Comparison of ENCODE assay signal across 29 cellular contexts in the genomic region with DNA sequence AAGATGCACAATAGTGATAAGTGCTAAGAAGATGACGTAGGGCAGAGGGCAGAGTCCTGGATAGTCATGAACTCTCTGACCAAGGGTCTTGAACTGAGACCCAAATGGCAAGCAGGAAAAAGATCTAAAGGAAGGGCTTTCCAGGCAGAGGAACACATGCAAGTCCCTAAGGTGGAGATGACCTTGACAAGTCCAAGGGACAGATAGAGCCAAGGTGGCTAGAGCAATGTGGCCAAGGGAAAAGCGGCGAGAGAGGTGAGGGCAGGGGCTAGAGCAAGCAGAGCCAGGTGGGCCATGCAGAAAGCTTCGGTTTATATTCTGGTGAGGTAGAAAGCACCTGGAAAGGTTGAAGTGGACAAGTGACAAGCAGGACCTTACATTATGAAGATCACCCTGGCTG.
"Had no signal": no experiment of that assay in that cellular context is flagged by ENCODE, and none has a peak within 500 bp of the region (broad histone marks: within the 10 kb centered on the region; RNA-seq: fewer than 3 reads in every experiment).

No MANE protein-coding gene starts in this region.

- H3K27me3 Mint-ChIP-seq: stimulated activated memory B cell treated with anti-CD40 and anti-IgM and Interleukin-4, amounts not matched to agents 10 μg/mL and 1 μg/mL and 100 μg/mL, for 72 hours; stimulated activated naive B cell treated with anti-CD40 and anti-IgM and Interleukin-4, amounts not matched to agents 10 μg/mL and 1 μg/mL and 100 μg/mL, for 72 hours; stimulated activated naive CD8-positive, alpha-beta T cell treated with anti-CD3 and anti-CD28 coated beads, Interleukin-15, amount 100 ng/mL, for 72 hours; stimulated activated naive CD8-positive, alpha-beta T cell treated with anti-CD3 and anti-CD28 coated beads, Interleukin-15, Interleukin-2, amounts not matched to agents 100 ng/mL and 50 ng/mL, for 24 hours had no signal

- H3K4me3 Mint-ChIP-seq: stimulated activated effector memory CD8-positive, alpha-beta T cell treated with anti-CD3 and anti-CD28 coated beads, Interleukin-12 subunit alpha, Interleukin-12 subunit beta, amount 100 ng/mL, for 72 hours; stimulated activated memory B cell treated with anti-CD40 and anti-IgM and Interleukin-4, amounts not matched to agents 10 μg/mL and 1 μg/mL and 100 μg/mL, for 72 hours; stimulated activated naive B cell treated with anti-CD40 and anti-IgM and Interleukin-4, amounts not matched to agents 10 μg/mL and 1 μg/mL and 100 μg/mL, for 72 hours; stimulated activated naive CD8-positive, alpha-beta T cell treated with anti-CD3 and anti-CD28 coated beads, Interleukin-15, amount 100 ng/mL, for 72 hours; stimulated activated naive CD8-positive, alpha-beta T cell treated with anti-CD3 and anti-CD28 coated beads, Interleukin-15, Interleukin-2, amounts not matched to agents 100 ng/mL and 50 ng/mL, for 24 hours; type B pancreatic cell had no signal

- H3K27me3 ChIP-seq: stomach, suprapubic skin, testis, thyroid gland, tibial artery, tibial nerve, transverse colon, upper lobe of left lung, upper lobe of right lung, uterus, vagina had no signal

- H3K4me1 ChIP-seq: stomach, suprapubic skin, testis, thyroid gland, tibial artery, tibial nerve, transverse colon, upper lobe of left lung, upper lobe of right lung, uterus, vagina had no signal

- H3K36me3 ChIP-seq: suprapubic skin, thoracic aorta, thyroid gland, tibial artery, transverse colon, upper lobe of left lung, upper lobe of right lung, uterus, vagina had no signal

- ATAC-seq: stimulated activated effector memory CD8-positive, alpha-beta T cell treated with anti-CD3 and anti-CD28 coated beads, Interleukin-12 subunit alpha, Interleukin-12 subunit beta, amount 100 ng/mL, for 72 hours; stimulated activated memory B cell treated with anti-CD40 and anti-IgM and Interleukin-4, amounts not matched to agents 10 μg/mL and 1 μg/mL and 100 μg/mL, for 72 hours; stimulated activated naive B cell treated with anti-CD40 and anti-IgM and Interleukin-4, amounts not matched to agents 10 μg/mL and 1 μg/mL and 100 μg/mL, for 72 hours; stimulated activated naive CD8-positive, alpha-beta T cell treated with anti-CD3 and anti-CD28 coated beads, Interleukin-15, amount 100 ng/mL, for 72 hours; stimulated activated naive CD8-positive, alpha-beta T cell treated with anti-CD3 and anti-CD28 coated beads, Interleukin-15, Interleukin-2, amounts not matched to agents 100 U/mL and 50 U/mL, for 24 hours; upper lobe of right lung had no signal

- H3K36me3 Mint-ChIP-seq: stimulated activated effector memory CD8-positive, alpha-beta T cell treated with anti-CD3 and anti-CD28 coated beads, Interleukin-12 subunit alpha, Interleukin-12 subunit beta, amount 100 ng/mL, for 72 hours; type B pancreatic cell had no signal

- H3K27ac ChIP-seq: stomach, suprapubic skin, testis, thoracic aorta, thyroid gland, tibial artery, tibial nerve, transverse colon, upper lobe of left lung, upper lobe of right lung, uterus, vagina had no signal

- H3K4me1 Mint-ChIP-seq: stimulated activated effector memory CD8-positive, alpha-beta T cell treated with anti-CD3 and anti-CD28 coated beads, Interleukin-12 subunit alpha, Interleukin-12 subunit beta, amount 100 ng/mL, for 72 hours; stimulated activated memory B cell treated with anti-CD40 and anti-IgM and Interleukin-4, amounts not matched to agents 10 μg/mL and 1 μg/mL and 100 μg/mL, for 72 hours; stimulated activated naive CD8-positive, alpha-beta T cell treated with anti-CD3 and anti-CD28 coated beads, Interleukin-15, amount 100 ng/mL, for 72 hours had no signal

- H3K9me3 Mint-ChIP-seq: stimulated activated naive CD8-positive, alpha-beta T cell treated with anti-CD3 and anti-CD28 coated beads, Interleukin-15, amount 100 ng/mL, for 72 hours; type B pancreatic cell had no signal

- DNase-seq: stimulated activated CD4-positive, alpha-beta T cell treated with anti-CD3 and anti-CD28 coated beads, Interleukin-2, amount 100 ng/mL, for 48 hours; stimulated activated CD4-positive, alpha-beta T cell treated with anti-CD3 and anti-CD28 coated beads, Interleukin-4, amount 100 ng/mL, for 1 hour; stimulated activated CD4-positive, alpha-beta T cell treated with anti-CD3 and anti-CD28 coated beads, Interleukin-4, amount 100 ng/mL, for 24 hours; stimulated activated CD4-positive, alpha-beta T cell treated with anti-CD3 and anti-CD28 coated beads, Interleukin-4, amount 100 ng/mL, for 4 hours; stimulated activated CD8-positive, alpha-beta memory T cell treated with anti-CD3 and anti-CD28 coated beads, Interleukin-4, amount 100 ng/mL, for 48 hours; stimulated activated naive B cell treated with anti-CD40 and anti-IgM and Interleukin-4, amounts not matched to agents 10 μg/mL and 1 μg/mL and 100 μg/mL, for 72 hours; stimulated activated naive CD4-positive, alpha-beta T cell; stimulated activated naive CD4-positive, alpha-beta T cell treated with Interleukin-2 at 50 U/mL for 16 hours; stimulated activated naive CD8-positive, alpha-beta T cell treated with anti-CD3 and anti-CD28 coated beads, Interleukin-15, amount 100 ng/mL, for 72 hours; stimulated activated naive CD8-positive, alpha-beta T cell treated with anti-CD3 and anti-CD28 coated beads, Interleukin-15, Interleukin-2, amounts not matched to agents 100 U/mL and 50 U/mL, for 24 hours; stomach; substantia nigra; testis; thyroid gland; tibial artery; transverse colon; trophoblast cell; upper lobe of left lung; upper lobe of right lung; uterus had no signal

- FAIRE-seq: urothelium cell line had no signal

- H3K27ac Mint-ChIP-seq: stimulated activated effector memory CD8-positive, alpha-beta T cell treated with anti-CD3 and anti-CD28 coated beads, Interleukin-12 subunit alpha, Interleukin-12 subunit beta, amount 100 ng/mL, for 72 hours; stimulated activated memory B cell treated with anti-CD40 and anti-IgM and Interleukin-4, amounts not matched to agents 10 μg/mL and 1 μg/mL and 100 μg/mL, for 72 hours; stimulated activated naive B cell treated with anti-CD40 and anti-IgM and Interleukin-4, amounts not matched to agents 10 μg/mL and 1 μg/mL and 100 μg/mL, for 72 hours; stimulated activated naive CD8-positive, alpha-beta T cell treated with anti-CD3 and anti-CD28 coated beads, Interleukin-15, amount 100 ng/mL, for 72 hours; stimulated activated naive CD8-positive, alpha-beta T cell treated with anti-CD3 and anti-CD28 coated beads, Interleukin-15, Interleukin-2, amounts not matched to agents 100 ng/mL and 50 ng/mL, for 24 hours; type B pancreatic cell had no signal

- H3K9me3 ChIP-seq: stomach, suprapubic skin, testis, thoracic aorta, thyroid gland, tibial artery, tibial nerve, transverse colon, upper lobe of left lung, upper lobe of right lung, uterus, vagina had no signal

- H3K4me3 ChIP-seq: stomach, suprapubic skin, testis, thoracic aorta, thyroid gland, tibial artery, tibial nerve, transverse colon, upper lobe of left lung, upper lobe of right lung, uterus, vagina had no signal
